8 cellular contexts compared by ENCODE assay signal in genomic region chr3:12556723-12557471, GRCh38. TPM values are rescaled to one million over a fixed set of nuclear protein-coding genes. Genes with fewer than 3 reads are reported as not detected.
DNase-seq lines count a peak whose midpoint lies in the region; ATAC-seq lines count a peak whose summit lies in the region.

Gene MKRN2, plus strand, starts transcription at chr3:12557087. Its CDS starts 64 bp downstream, at chr3:12557151.

- H3K9me3 ChIP-seq in CD4-positive, CD25-positive, alpha-beta regulatory T cell (ENCODE audit: control insufficient read depth in 2 of 2, low read length in 2 of 2): no peaks in the 10 kb centered on the region

- H3K4me1 ChIP-seq in CD4-positive, CD25-positive, alpha-beta regulatory T cell (ENCODE audit: control insufficient read depth, insufficient read depth, low read length, poor library complexity, severe bottlenecking): peaks cover 65% of the 10 kb centered on the region

- no peaks in the 10 kb centered on the region for H3K36me3 Mint-ChIP-seq in CD4-positive, CD25-positive, alpha-beta regulatory T cell

- peak; percentile 97 for ATAC-seq in CD4-positive, CD25-positive, alpha-beta regulatory T cell (ENCODE audit: low read depth in 2 of 2)
- ATAC-seq in GM19351 (IDR thresholded peaks at IDR 0.05; ENCODE audit: unreplicated experiment) (peak; percentile 76), HG03520 (IDR thresholded peaks at IDR 0.05; ENCODE audit: unreplicated experiment) (peak; percentile 77)

- peak; percentile 74 to 91 (median 86) for DNase-seq in CD4-positive, CD25-positive, alpha-beta regulatory T cell
- DNase-seq in NK-92 treated with Interleukin-12 subunit alpha and Interleukin-12 subunit beta, amount 100 ng/mL, for 24 hours (lab: John Stamatoyannopoulos, UW): peak; percentile 66
- DNase-seq in activated CD8-positive, alpha-beta memory T cell treated with anti-CD3 and anti-CD28 coated beads for 24 hours: peak; percentile 97
- peak; percentile 76 for DNase-seq in effector CD8-positive, alpha-beta T cell (lab: John Stamatoyannopoulos, UW)
- peak; percentile 83 for DNase-seq in medulla oblongata (ENCODE audit: extremely low spot score)
- peak; percentile 76 for DNase-seq in stimulated activated CD8-positive, alpha-beta memory T cell treated with anti-CD3 and anti-CD28 coated beads, Interleukin-12 subunit alpha, Interleukin-12 subunit beta, amount 100 ng/mL, for 1 hour (ENCODE audit: low read depth)

- peak within 1 kb of the TSS; percentile 90 to 99 (median 94) for H3K4me3 Mint-ChIP-seq in CD4-positive, CD25-positive, alpha-beta regulatory T cell

- peak within 1 kb of the TSS; percentile 95 to 99 (median 96) for H3K27ac Mint-ChIP-seq in CD4-positive, CD25-positive, alpha-beta regulatory T cell

- H3K9me3 Mint-ChIP-seq in CD4-positive, CD25-positive, alpha-beta regulatory T cell: peaks cover 0 to 1% (median 0%) of the 10 kb centered on the region in 7 donors

- peaks cover 10% of the 10 kb centered on the region for H3K27me3 ChIP-seq in CD4-positive, CD25-positive, alpha-beta regulatory T cell (ENCODE audit: control insufficient read depth, insufficient read depth, low read length)

- H3K4me3 ChIP-seq in CD4-positive, CD25-positive, alpha-beta regulatory T cell (ENCODE audit: low read depth, low read length): peak within 1 kb of the TSS; percentile 94

- peaks cover 37% of the 10 kb centered on the region for H3K27me3 Mint-ChIP-seq in CD4-positive, CD25-positive, alpha-beta regulatory T cell

- no peaks in the 10 kb centered on the region for H3K36me3 ChIP-seq in CD4-positive, CD25-positive, alpha-beta regulatory T cell (ENCODE audit: control insufficient read depth, insufficient read depth, low read length)

- H3K27ac ChIP-seq in CD4-positive, CD25-positive, alpha-beta regulatory T cell (ENCODE audit: insufficient read depth, low read length, poor library complexity, severe bottlenecking): peak within 1 kb of the TSS; percentile 93

- H3K4me1 Mint-ChIP-seq in CD4-positive, CD25-positive, alpha-beta regulatory T cell: peaks cover 37 to 66% (median 48%) of the 10 kb centered on the region in 4 donors

RNA-seq across cellular contexts. Expression of gene MKRN2, which starts in this region (rescaled TPM):
- total RNA-seq in CD4-positive, CD25-positive, alpha-beta regulatory T cell: 24.6 TPM
- 10 to 100 TPM; 45.9 to 61.6 (median 54.0) TPM for polyA plus RNA-seq in CD4-positive, CD25-positive, alpha-beta regulatory T cell

Comparison
In these comparisons a context has a peak if more than half of its experiments do, and no peak if none do; other contexts are left out.
1. Peak in every context shown above with its lines: DNase-seq, ATAC-seq, H3K4me3 ChIP-seq and H3K27ac ChIP-seq.